Comparison of ENCODE assay signal across 1 cellular context in genomic region chr22:39135092-39135896, GRCh38.
A peak's percentile ranks its signal among the peaks of the same experiment; 100 is the strongest.
TF ChIP-seq lines count a peak whose summit lies in the region.

No MANE protein-coding gene starts in this region.

TF ChIP-seq in HepG2, 621 proteins besides CTCF, POLR2A, EP300 and RAD21 (continued from another document):
- TF ChIP-seq CEBPZ (IDR thresholded peaks at IDR 0.05; ENCODE audit: low read length): no peak
- no peak for TF ChIP-seq ZNF569 (CRISPR knock-in tag; IDR thresholded peaks at IDR 0.05; ENCODE audit: borderline replicate concordance)
- no peak for TF ChIP-seq ZNF570 (CRISPR knock-in tag; IDR thresholded peaks at IDR 0.05; ENCODE audit: borderline replicate concordance)
- TF ChIP-seq DDIT3 (CRISPR knock-in tag; IDR thresholded peaks at IDR 0.05): no peak
- TF ChIP-seq STAG1 (CRISPR knock-in tag; IDR thresholded peaks at IDR 0.05): peak; percentile 88
- TF ChIP-seq ZNF512B (CRISPR knock-in tag; IDR thresholded peaks at IDR 0.05; ENCODE audit: borderline replicate concordance): no peak
- no peak for TF ChIP-seq FUBP1 (CRISPR knock-in tag; IDR thresholded peaks at IDR 0.05; ENCODE audit: borderline replicate concordance)
- TF ChIP-seq ZNF513 (CRISPR knock-in tag; conservative IDR thresholded peaks at IDR 0.05): no peak
- TF ChIP-seq ZNF691 (CRISPR knock-in tag; IDR thresholded peaks at IDR 0.05; ENCODE audit: borderline replicate concordance, low read depth): 0 out of 2 replicates have a peak, but pooled peaks have one; percentile 28
